22 cellular contexts compared by ENCODE assay signal in genomic region chr16:19685176-19685575, GRCh38.
"Had no signal": no experiment of that assay in that cellular context is flagged by ENCODE, and none has a peak within 500 bp of the region (broad histone marks: within the 10 kb centered on the region; RNA-seq: fewer than 3 reads in every experiment).

No MANE protein-coding gene starts in this region.

- H3K27me3 ChIP-seq: colonic mucosa, esophagus squamous epithelium, ovary, suprapubic skin, thyroid gland, vagina had no signal

- DNase-seq: colonic mucosa; effector memory CD4-positive, alpha-beta T cell; erythroblast; esophagus squamous epithelium; foreskin melanocyte; natural killer cell; occipital lobe; ovary; posterior cingulate gyrus; psoas muscle; right cardiac atrium; stimulated activated CD4-positive, alpha-beta T cell treated with anti-CD3 and anti-CD28 coated beads, Interleukin-15, amount 100 ng/mL, for 24 hours; stimulated activated CD4-positive, alpha-beta T cell treated with anti-CD3 and anti-CD28 coated beads, Interleukin-2, amount 100 ng/mL, for 48 hours; stimulated activated naive B cell treated with anti-CD40 and anti-IgM and Interleukin-4, amounts not matched to agents 10 μg/mL and 1 μg/mL and 100 μg/mL, for 72 hours; thyroid gland; trophoblast cell had no signal

- H3K36me3 ChIP-seq: colonic mucosa, ovary had no signal

- H3K4me3 ChIP-seq: colonic mucosa, esophagus squamous epithelium, lung, ovary, psoas muscle, skin epidermis, suprapubic skin, thyroid gland, vagina had no signal

- H3K4me1 ChIP-seq: colonic mucosa, vagina had no signal

- H3K9me3 ChIP-seq: colonic mucosa, esophagus squamous epithelium, ovary, psoas muscle, suprapubic skin, thyroid gland, vagina had no signal

- FAIRE-seq: keratinocyte had no signal

- ATAC-seq: left lobe of liver; natural killer cell; psoas muscle; right cardiac atrium; stimulated activated naive B cell treated with anti-CD40 and anti-IgM and Interleukin-4, amounts not matched to agents 10 μg/mL and 1 μg/mL and 100 μg/mL, for 72 hours had no signal

- H3K27ac ChIP-seq: colonic mucosa, esophagus squamous epithelium, ovary, psoas muscle, skin epidermis, suprapubic skin, thyroid gland, vagina had no signal
